ENCODE assay signal across 22 cellular contexts in the genomic region with DNA sequence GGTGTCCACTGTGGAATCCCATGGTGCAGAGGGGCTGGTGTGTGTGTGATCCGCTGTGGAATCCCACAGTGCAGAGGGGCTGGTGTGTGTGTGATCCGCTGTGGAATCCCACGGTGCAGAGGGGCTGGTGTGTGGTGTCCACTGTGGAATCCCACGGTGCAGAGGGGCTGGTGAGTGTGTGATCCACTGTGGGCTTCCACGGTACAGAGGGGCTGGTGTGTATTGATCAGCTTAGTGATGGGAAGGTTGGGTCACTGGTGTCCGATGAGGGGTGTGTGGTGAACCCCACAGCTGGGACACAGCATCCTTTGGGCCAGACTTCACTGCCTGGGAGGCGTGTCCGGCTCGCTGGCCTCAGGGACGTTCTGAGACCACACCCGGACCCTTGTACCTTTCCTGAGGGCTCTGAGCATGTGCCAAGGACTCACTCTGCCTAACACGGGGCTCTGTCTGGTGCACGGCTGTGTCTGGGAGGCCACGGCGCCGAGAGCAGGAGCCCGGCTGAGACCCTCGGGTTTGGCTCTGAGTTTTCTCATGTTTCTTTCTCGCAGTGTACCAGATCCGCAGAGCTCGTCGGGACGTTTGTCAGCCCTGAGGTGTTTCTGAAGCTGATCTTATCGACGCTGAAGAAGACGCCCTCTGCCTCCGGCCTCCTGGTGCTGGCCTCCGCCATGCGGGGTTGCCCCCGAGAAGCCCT.
"Had no signal": no experiment of that assay in that cellular context is flagged by ENCODE, and none has a peak within 500 bp of the region (broad histone marks: within the 10 kb centered on the region; RNA-seq: fewer than 3 reads in every experiment).

No MANE protein-coding gene starts in this region.

- H3K9me3 ChIP-seq: esophagus squamous epithelium, left ventricle myocardium inferior, right lobe of liver, thoracic aorta, tibial nerve, upper lobe of left lung, vagina had no signal

- DNase-seq: cortex of kidney; effector memory CD8-positive, alpha-beta T cell; erythroblast; esophagus squamous epithelium; foreskin melanocyte; glutamatergic neuron; hypothalamus; immature natural killer cell; islet precursor cell; kidney glomerular epithelial cell; left ventricle myocardium inferior; naive B cell; retina; stimulated activated CD4-positive, alpha-beta T cell treated with anti-CD3 and anti-CD28 coated beads, Interleukin-2, amount 100 ng/mL, for 48 hours; stimulated activated naive B cell treated with anti-CD40 and anti-IgM and Interleukin-4, amounts not matched to agents 10 μg/mL and 1 μg/mL and 100 μg/mL, for 72 hours had no signal

- H3K27ac ChIP-seq: esophagus squamous epithelium, left ventricle myocardium inferior, right lobe of liver, thoracic aorta, tibial nerve, vagina had no signal

- ATAC-seq: effector memory CD8-positive, alpha-beta T cell; left colon; stimulated activated naive B cell treated with anti-CD40 and anti-IgM and Interleukin-4, amounts not matched to agents 10 μg/mL and 1 μg/mL and 100 μg/mL, for 72 hours had no signal

- H3K4me1 ChIP-seq: esophagus squamous epithelium, left ventricle myocardium inferior, right lobe of liver, tibial nerve, vagina had no signal

- H3K4me3 ChIP-seq: esophagus squamous epithelium, left ventricle myocardium inferior, lung, right lobe of liver, thoracic aorta, tibial nerve, upper lobe of left lung, vagina had no signal

- H3K27me3 ChIP-seq: esophagus squamous epithelium, right lobe of liver, tibial nerve, upper lobe of left lung, vagina had no signal
